11 cellular contexts compared by ENCODE assay signal in genomic region chr21:28632718-28633408, GRCh38.
DNase-seq lines count a peak whose midpoint lies in the region; ATAC-seq and TF ChIP-seq lines count a peak whose summit lies in the region.
"Had no signal": no experiment of that assay in that cellular context is flagged by ENCODE, and none has a peak within 500 bp of the region (broad histone marks: within the 10 kb centered on the region; RNA-seq: fewer than 3 reads in every experiment).

No MANE protein-coding gene starts in this region.

- no TSS peak for BruUV-seq in Caco-2 (replicated peaks; lab: Mats Ljungman, UMichigan)

- H3K27me3 ChIP-seq in aorta (ENCODE audit: control insufficient read depth in 1 of 2, insufficient read depth in 2 of 2, low read length in 1 of 2) (no peaks in the 10 kb centered on the region), Caco-2 (replicated peaks; ENCODE audit: control insufficient read depth, insufficient read depth, low read length) (no peaks in the 10 kb centered on the region)

- H3K27me3 Mint-ChIP-seq in activated CD8-positive, alpha-beta T cell treated with anti-CD3 and anti-CD28 coated beads for 36 hours = no peaks in the 10 kb centered on the region
- H3K27me3 Mint-ChIP-seq in activated CD8-positive, alpha-beta T cell treated with anti-CD3 and anti-CD28 coated beads, Interleukin-2, amount 10 ng/mL, durations not matched to agents 7 days and 5 days (ENCODE audit: low read depth) = no peaks in the 10 kb centered on the region
- H3K27me3 Mint-ChIP-seq in Caco-2 (ENCODE audit: insufficient read depth, unreplicated experiment) = no peaks in the 10 kb centered on the region

- WGBS in aorta, 2 donors = 19 to 30% methylated on average over 3 of the region's 3 CpGs

- H3K4me1 ChIP-seq in aorta (ENCODE audit: control insufficient read depth in 1 of 2, insufficient read depth in 2 of 2, low read length in 2 of 2) = peaks cover 6 to 13% of the 10 kb centered on the region in 2 donors
- no peaks in the 10 kb centered on the region for H3K4me1 ChIP-seq in Caco-2

- no peak for DNase-seq in activated CD8-positive, alpha-beta T cell treated with anti-CD3 and anti-CD28 coated beads for 36 hours
- no peak for DNase-seq in activated CD8-positive, alpha-beta T cell treated with anti-CD3 and anti-CD28 coated beads, Interleukin-2, amount 10 ng/mL, durations not matched to agents 7 days and 5 days
- DNase-seq in epithelial cell of esophagus (ENCODE audit: low read depth) (peak; percentile 99), lung microvascular endothelial cell (ENCODE audit: low read depth in 2 of 2) (peak; percentile 47 to 58), aorta (no peak), Caco-2 (no peak)
- no peak for DNase-seq in stimulated activated CD4-positive, alpha-beta T cell treated with anti-CD3 and anti-CD28 coated beads, Interleukin-2, amount 100 ng/mL, for 48 hours
- DNase-seq: ACHN, NCI-H510A treated with DMSO at 0.1 percent for 48 hours had no signal

- peaks cover 20% of the 10 kb centered on the region for H3K4me1 Mint-ChIP-seq in activated CD8-positive, alpha-beta T cell treated with anti-CD3 and anti-CD28 coated beads for 36 hours (ENCODE audit: low read depth)
- H3K4me1 Mint-ChIP-seq in activated CD8-positive, alpha-beta T cell treated with anti-CD3 and anti-CD28 coated beads, Interleukin-2, amount 10 ng/mL, durations not matched to agents 7 days and 5 days (ENCODE audit: low read depth) = peaks cover 11% of the 10 kb centered on the region
- peaks cover 6% of the 10 kb centered on the region for H3K4me1 Mint-ChIP-seq in Caco-2 (ENCODE audit: low read depth, unreplicated experiment)

- H3K27ac Mint-ChIP-seq in activated CD8-positive, alpha-beta T cell treated with anti-CD3 and anti-CD28 coated beads for 36 hours = peak overlapping the region; percentile 6
- no peak overlapping the region for H3K27ac Mint-ChIP-seq in activated CD8-positive, alpha-beta T cell treated with anti-CD3 and anti-CD28 coated beads, Interleukin-2, amount 10 ng/mL, durations not matched to agents 7 days and 5 days
- no peak overlapping the region for H3K27ac Mint-ChIP-seq in Caco-2 (ENCODE audit: unreplicated experiment)

- H3K36me3 Mint-ChIP-seq in activated CD8-positive, alpha-beta T cell treated with anti-CD3 and anti-CD28 coated beads for 36 hours (ENCODE audit: low read depth) = no peaks in the 10 kb centered on the region
- peaks cover 2% of the 10 kb centered on the region for H3K36me3 Mint-ChIP-seq in activated CD8-positive, alpha-beta T cell treated with anti-CD3 and anti-CD28 coated beads, Interleukin-2, amount 10 ng/mL, durations not matched to agents 7 days and 5 days (ENCODE audit: low read depth)
- H3K36me3 Mint-ChIP-seq in Caco-2 (ENCODE audit: insufficient read depth, unreplicated experiment) = no peaks in the 10 kb centered on the region

- intact Hi-C loops in activated CD8-positive, alpha-beta T cell treated with anti-CD3 and anti-CD28 coated beads for 36 hours (cut with micrococcal nuclease) = no loop called here
- intact Hi-C loops in aorta (cut with DNase I) = loop anchor here in 1 of 2 donors (10.0 kb wide), 2 partner anchors 148 to 1788 kb away; partner anchors contain the start of gene ADAMTS1
- intact Hi-C loops in Caco-2 (cut with micrococcal nuclease; ENCODE audit: unreplicated experiment) = no loop called here

- peak overlapping the region; percentile 100 for H3K27ac ChIP-seq in aorta (ENCODE audit: low read depth in 1 of 2, low read length in 2 of 2)
- H3K27ac ChIP-seq: HL-60 had no signal

- POLR2A ChIA-PET in activated CD8-positive, alpha-beta T cell treated with anti-CD3 and anti-CD28 coated beads for 36 hours (lab: Charles Lee) = no interaction called here
- POLR2A ChIA-PET in activated CD8-positive, alpha-beta T cell treated with anti-CD3 and anti-CD28 coated beads, Interleukin-2, amount 10 ng/mL, durations not matched to agents 7 days and 5 days (lab: Charles Lee) = no interaction called here
- POLR2A ChIA-PET in Caco-2 (lab: Charles Lee) = no interaction called here

- H3K4me3 ChIP-seq in epithelial cell of esophagus (ENCODE audit: low read length) (no peak overlapping the region), aorta (ENCODE audit: low read length in 2 of 2) (no peak overlapping the region), Caco-2 (ENCODE audit: low read depth, low read length) (no peak overlapping the region)

- no peak overlapping the region for H3K4me3 Mint-ChIP-seq in activated CD8-positive, alpha-beta T cell treated with anti-CD3 and anti-CD28 coated beads for 36 hours
- H3K4me3 Mint-ChIP-seq in activated CD8-positive, alpha-beta T cell treated with anti-CD3 and anti-CD28 coated beads, Interleukin-2, amount 10 ng/mL, durations not matched to agents 7 days and 5 days = no peak overlapping the region
- H3K4me3 Mint-ChIP-seq in Caco-2 (ENCODE audit: unreplicated experiment) = no peak overlapping the region

- no peak for TF ChIP-seq CTCF in activated CD8-positive, alpha-beta T cell treated with anti-CD3 and anti-CD28 coated beads for 36 hours (IDR thresholded peaks at IDR 0.05)
- TF ChIP-seq CTCF in epithelial cell of esophagus (IDR thresholded peaks at IDR 0.05; ENCODE audit: insufficient read depth, low read depth, low read length, missing control alignments) (no peak), Caco-2 (IDR thresholded peaks at IDR 0.05; ENCODE audit: insufficient read depth in 1 of 2, low read depth in 1 of 2, low read length in 1 of 2, severe bottlenecking in 1 of 2, unreplicated experiment in 1 of 2) (no peak)

- H3K9me3 ChIP-seq in aorta (ENCODE audit: control insufficient read depth, low read length) (no peaks in the 10 kb centered on the region), Caco-2 (no peaks in the 10 kb centered on the region)

- CTCF ChIA-PET in activated CD8-positive, alpha-beta T cell treated with anti-CD3 and anti-CD28 coated beads for 36 hours (lab: Charles Lee) = interaction anchor here (1.5 kb wide), 1 partner anchor 113 kb away, joined by 6 read pairs; no protein-coding TSS in a partner anchor
- CTCF ChIA-PET in activated CD8-positive, alpha-beta T cell treated with anti-CD3 and anti-CD28 coated beads, Interleukin-2, amount 10 ng/mL, durations not matched to agents 7 days and 5 days (lab: Charles Lee) = interaction anchor here (1.4 to 1.6 kb wide), 2 partner anchors 112 kb away, joined by 3 read pairs; no protein-coding TSS in a partner anchor
- CTCF ChIA-PET in Caco-2 (lab: Charles Lee) = no interaction called here

- no peaks in the 10 kb centered on the region for H3K9me3 Mint-ChIP-seq in activated CD8-positive, alpha-beta T cell treated with anti-CD3 and anti-CD28 coated beads for 36 hours
- H3K9me3 Mint-ChIP-seq in activated CD8-positive, alpha-beta T cell treated with anti-CD3 and anti-CD28 coated beads, Interleukin-2, amount 10 ng/mL, durations not matched to agents 7 days and 5 days (ENCODE audit: insufficient read depth) = no peaks in the 10 kb centered on the region
- H3K9me3 Mint-ChIP-seq in Caco-2 (ENCODE audit: unreplicated experiment) = peaks cover 3% of the 10 kb centered on the region

- ATAC-seq in activated CD8-positive, alpha-beta T cell treated with anti-CD3 and anti-CD28 coated beads for 36 hours = no peak
- ATAC-seq in activated CD8-positive, alpha-beta T cell treated with anti-CD3 and anti-CD28 coated beads, Interleukin-2, amount 10 ng/mL, durations not matched to agents 7 days and 5 days = no peak
- no peak for ATAC-seq in aorta (ENCODE audit: low FRiP score)
- no peak for ATAC-seq in HG02571 (IDR thresholded peaks at IDR 0.05; ENCODE audit: unreplicated experiment)

- no peaks in the 10 kb centered on the region for H3K36me3 ChIP-seq in aorta (ENCODE audit: control insufficient read depth in 1 of 2, insufficient read depth in 2 of 2, low read length in 1 of 2)
- no peaks in the 10 kb centered on the region for H3K36me3 ChIP-seq in Caco-2 (ENCODE audit: control insufficient read depth, insufficient read depth, low read length)

Comparison
In these comparisons a context has a peak if more than half of its experiments do, and no peak if none do; other contexts are left out.
1. DNase-seq: peak in epithelial cell of esophagus (single experiment) and lung microvascular endothelial cell (2 of 2); none in activated CD8-positive, alpha-beta T cell treated with anti-CD3 and anti-CD28 coated beads for 36 hours (single experiment), activated CD8-positive, alpha-beta T cell treated with anti-CD3 and anti-CD28 coated beads, Interleukin-2, amount 10 ng/mL, durations not matched to agents 7 days and 5 days (single experiment), aorta (0 of 2), Caco-2 (0 of 2) and stimulated activated CD4-positive, alpha-beta T cell treated with anti-CD3 and anti-CD28 coated beads, Interleukin-2, amount 100 ng/mL, for 48 hours (0 of 2).